ENCODE assay signal across 16 cellular contexts in genomic region chr19:11230621-11231386, GRCh38. TPM values are rescaled to one million over a fixed set of nuclear protein-coding genes. Genes with fewer than 3 reads are reported as not detected.
DNase-seq lines count a peak whose midpoint lies in the region; ATAC-seq and TF ChIP-seq lines count a peak whose summit lies in the region.
"Had no signal": no experiment of that assay in that cellular context is flagged by ENCODE, and none has a peak within 500 bp of the region (broad histone marks: within the 10 kb centered on the region; RNA-seq: fewer than 3 reads in every experiment).

No MANE protein-coding gene starts in this region.

- H3K27ac Mint-ChIP-seq in neural progenitor cell, result peak overlapping the region; percentile 59

- no peaks in the 10 kb centered on the region for H3K79me2 ChIP-seq in neural progenitor cell (ENCODE audit: low read depth)

- H3K4me3 Mint-ChIP-seq in neural progenitor cell, result no peak overlapping the region
- H3K4me3 Mint-ChIP-seq: CD8-positive, alpha-beta memory T cell had no signal

- H3K4me3 ChIP-seq in adipocyte (ENCODE audit: low read length), result no peak overlapping the region
- H3K4me3 ChIP-seq in neural progenitor cell, result no peak overlapping the region
- H3K4me3 ChIP-seq in subcutaneous abdominal adipose tissue (ENCODE audit: low read depth in 1 of 5, low read length in 5 of 5), result peak overlapping the region in 1 of 5 donors; percentile 23
- H3K4me3 ChIP-seq: GM23248 had no signal

- H3K9me3 ChIP-seq in adipocyte (ENCODE audit: control insufficient read depth, low read length), result no peaks in the 10 kb centered on the region
- no peaks in the 10 kb centered on the region for H3K9me3 ChIP-seq in neural progenitor cell (ENCODE audit: low read depth)
- no peaks in the 10 kb centered on the region for H3K9me3 ChIP-seq in subcutaneous abdominal adipose tissue (ENCODE audit: control insufficient read depth in 5 of 5, low read length in 5 of 5)
- H3K9me3 ChIP-seq: Caco-2 had no signal

- H4K20me1 ChIP-seq in neural progenitor cell (ENCODE audit: low read depth), result no peaks in the 10 kb centered on the region

- peaks cover 21% of the 10 kb centered on the region for H3K4me1 ChIP-seq in adipocyte (ENCODE audit: control insufficient read depth, insufficient read depth, low read length)
- H3K4me1 ChIP-seq in neural progenitor cell, result no peaks in the 10 kb centered on the region
- H3K4me1 ChIP-seq in subcutaneous abdominal adipose tissue (ENCODE audit: control insufficient read depth in 5 of 5, insufficient read depth in 5 of 5, low read length in 5 of 5), result peaks cover 4 to 37% (median 23%) of the 10 kb centered on the region in 5 donors
- H3K4me1 ChIP-seq: Caco-2 had no signal

- H3K27me3 ChIP-seq in adipocyte (replicated peaks; ENCODE audit: control insufficient read depth, insufficient read depth, low read length) (no peaks in the 10 kb centered on the region), neural progenitor cell (no peaks in the 10 kb centered on the region), subcutaneous abdominal adipose tissue (ENCODE audit: control insufficient read depth in 5 of 5, insufficient read depth in 4 of 5, low read length in 5 of 5) (no peaks in the 10 kb centered on the region)

- H3K9me3 Mint-ChIP-seq in neural progenitor cell, result no peaks in the 10 kb centered on the region

- no peak overlapping the region for H3K4me2 ChIP-seq in neural progenitor cell

- H3K36me3 ChIP-seq in adipocyte (ENCODE audit: control insufficient read depth, insufficient read depth, low read length, severe bottlenecking) (peaks cover 12% of the 10 kb centered on the region), neural progenitor cell (no peaks in the 10 kb centered on the region), subcutaneous abdominal adipose tissue (ENCODE audit: control insufficient read depth in 5 of 5, insufficient read depth in 5 of 5, low read length in 5 of 5) (peaks cover 5 to 75% (median 63%) of the 10 kb centered on the region in 5 donors)

- peaks cover 3% of the 10 kb centered on the region for H3K4me1 Mint-ChIP-seq in neural progenitor cell
- H3K4me1 Mint-ChIP-seq: CD8-positive, alpha-beta memory T cell had no signal

- peaks cover 5% of the 10 kb centered on the region for H3K27me3 Mint-ChIP-seq in neural progenitor cell (ENCODE audit: insufficient read depth, low read depth)

- no peak for TF ChIP-seq CTCF in neural progenitor cell (IDR thresholded peaks at IDR 0.05)

- peaks cover 4% of the 10 kb centered on the region for H3K36me3 Mint-ChIP-seq in neural progenitor cell
- H3K36me3 Mint-ChIP-seq: CD8-positive, alpha-beta memory T cell had no signal

- H3F3A ChIP-seq in neural progenitor cell (ENCODE audit: low read depth), result peaks cover 2% of the 10 kb centered on the region

- H3K27ac ChIP-seq in neural progenitor cell (no peak overlapping the region), subcutaneous abdominal adipose tissue (ENCODE audit: low read depth, low read length) (peak overlapping the region; percentile 52)
- H3K27ac ChIP-seq: 22Rv1, GM23248 had no signal

- peak; percentile 6 to 29 for DNase-seq in NCI-H526 (lab: John Stamatoyannopoulos, UW)
- DNase-seq in NCI-H526 treated with DMSO at 0.1 percent for 48 hours (lab: John Stamatoyannopoulos, UW), result no peak
- DNase-seq in adipocyte (ENCODE audit: low read depth), result no peak
- DNase-seq in neural progenitor cell (ENCODE audit: low spot score), result no peak
- DNase-seq in SW 1271 (lab: John Stamatoyannopoulos, UW), result no peak
- DNase-seq: Caco-2; CD8-positive, alpha-beta memory T cell; DMS53; GF-D8; GM23248 had no signal

- no peak overlapping the region for H2AFZ ChIP-seq in neural progenitor cell (replicated peaks)
- H2AFZ ChIP-seq: GM23248 had no signal

- ATAC-seq in HG03095 (IDR thresholded peaks at IDR 0.05; ENCODE audit: unreplicated experiment), result no peak
- ATAC-seq in HG02870 (IDR thresholded peaks at IDR 0.05; ENCODE audit: unreplicated experiment), result no peak

- H3K9ac ChIP-seq in adipocyte (ENCODE audit: low read length) (peak overlapping the region; percentile 27), neural progenitor cell (no peak overlapping the region), subcutaneous abdominal adipose tissue (ENCODE audit: low read length in 5 of 5) (peak overlapping the region in 1 of 5 donors; percentile 49)
- H3K9ac ChIP-seq: GM23248 had no signal

RNA-seq across cellular contexts. Expression of gene ANGPTL8, which starts 8.6 kb away (rescaled TPM):
- not detected in 2 replicates for total RNA-seq in neural progenitor cell (ENCODE audit: low replicate concordance)
- total RNA-seq: A673; Caco-2; CD8-positive, alpha-beta memory T cell; HT1080 had no signal

RNA-seq across cellular contexts. Expression of gene DOCK6, which starts 31.5 kb away (rescaled TPM):
- total RNA-seq in neural progenitor cell (ENCODE audit: low replicate concordance), result 10.0 and 27.5 TPM in 2 replicates

RNA-seq across cellular contexts. Expression of gene KANK2, which starts 33.5 kb away (rescaled TPM):
- total RNA-seq in neural progenitor cell (ENCODE audit: low replicate concordance), result 17.5 and 35.4 TPM in 2 replicates

Comparison
In these comparisons a context has a peak if more than half of its experiments do, and no peak if none do; other contexts are left out.
1. DNase-seq: peak in NCI-H526 (2 of 2); none in NCI-H526 treated with DMSO at 0.1 percent for 48 hours (single experiment), adipocyte (single experiment), neural progenitor cell (single experiment) and SW 1271 (0 of 2).